1 cellular context compared by ENCODE assay signal in genomic region chr20:62894261-62894660, GRCh38.
TF ChIP-seq lines count a peak whose summit lies in the region.

No MANE protein-coding gene starts in this region.

TF ChIP-seq in K562, 482 proteins besides CTCF, POLR2A, EP300 and RAD21:
- TF ChIP-seq TOE1 (IDR thresholded peaks at IDR 0.05; ENCODE audit: borderline replicate concordance) (no peak), TOE1 (CRISPR knock-in tag; IDR thresholded peaks at IDR 0.05; ENCODE audit: borderline replicate concordance, low read depth) (no peak), ZNF77 (CRISPR knock-in tag; IDR thresholded peaks at IDR 0.05) (no peak), CBFA2T2 (conservative IDR thresholded peaks at IDR 0.05) (no peak), ZNF778 (CRISPR knock-in tag; IDR thresholded peaks at IDR 0.05) (no peak), ZNF444 (CRISPR knock-in tag; IDR thresholded peaks at IDR 0.05) (no peak), MEF2D (tag; conservative IDR thresholded peaks at IDR 0.05; ENCODE audit: low read depth) (no peak), ZNF445 (CRISPR knock-in tag; IDR thresholded peaks at IDR 0.05; ENCODE audit: low read depth) (no peak), FOSL1 (tag; conservative IDR thresholded peaks at IDR 0.05) (no peak), KDM4B (IDR thresholded peaks at IDR 0.05; ENCODE audit: borderline replicate concordance in 2 of 2, low read depth in 1 of 2) (no peak), MXI1 (IDR thresholded peaks at IDR 0.05; ENCODE audit: low read depth, low read length) (no peak), ZEB2 (IDR thresholded peaks at IDR 0.05) (no peak), ZNF24 (IDR thresholded peaks at IDR 0.05) (no peak), ZNF512 (tag; IDR thresholded peaks at IDR 0.05) (no peak), RAD51 (IDR thresholded peaks at IDR 0.05; ENCODE audit: borderline replicate concordance, low read depth) (no peak), DPF2 (IDR thresholded peaks at IDR 0.05) (no peak), RFX7 (CRISPR knock-in tag; IDR thresholded peaks at IDR 0.05) (no peak)
- TF ChIP-seq, protein P1, sequence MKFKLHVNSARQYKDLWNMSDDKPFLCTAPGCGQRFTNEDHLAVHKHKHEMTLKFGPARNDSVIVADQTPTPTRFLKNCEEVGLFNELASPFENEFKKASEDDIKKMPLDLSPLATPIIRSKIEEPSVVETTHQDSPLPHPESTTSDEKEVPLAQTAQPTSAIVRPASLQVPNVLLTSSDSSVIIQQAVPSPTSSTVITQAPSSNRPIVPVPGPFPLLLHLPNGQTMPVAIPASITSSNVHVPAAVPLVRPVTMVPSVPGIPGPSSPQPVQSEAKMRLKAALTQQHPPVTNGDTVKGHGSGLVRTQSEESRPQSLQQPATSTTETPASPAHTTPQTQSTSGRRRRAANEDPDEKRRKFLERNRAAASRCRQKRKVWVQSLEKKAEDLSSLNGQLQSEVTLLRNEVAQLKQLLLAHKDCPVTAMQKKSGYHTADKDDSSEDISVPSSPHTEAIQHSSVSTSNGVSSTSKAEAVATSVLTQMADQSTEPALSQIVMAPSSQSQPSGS (CRISPR knock-in tag; IDR thresholded peaks at IDR 0.05): no peak
- TF ChIP-seq, protein P2, sequence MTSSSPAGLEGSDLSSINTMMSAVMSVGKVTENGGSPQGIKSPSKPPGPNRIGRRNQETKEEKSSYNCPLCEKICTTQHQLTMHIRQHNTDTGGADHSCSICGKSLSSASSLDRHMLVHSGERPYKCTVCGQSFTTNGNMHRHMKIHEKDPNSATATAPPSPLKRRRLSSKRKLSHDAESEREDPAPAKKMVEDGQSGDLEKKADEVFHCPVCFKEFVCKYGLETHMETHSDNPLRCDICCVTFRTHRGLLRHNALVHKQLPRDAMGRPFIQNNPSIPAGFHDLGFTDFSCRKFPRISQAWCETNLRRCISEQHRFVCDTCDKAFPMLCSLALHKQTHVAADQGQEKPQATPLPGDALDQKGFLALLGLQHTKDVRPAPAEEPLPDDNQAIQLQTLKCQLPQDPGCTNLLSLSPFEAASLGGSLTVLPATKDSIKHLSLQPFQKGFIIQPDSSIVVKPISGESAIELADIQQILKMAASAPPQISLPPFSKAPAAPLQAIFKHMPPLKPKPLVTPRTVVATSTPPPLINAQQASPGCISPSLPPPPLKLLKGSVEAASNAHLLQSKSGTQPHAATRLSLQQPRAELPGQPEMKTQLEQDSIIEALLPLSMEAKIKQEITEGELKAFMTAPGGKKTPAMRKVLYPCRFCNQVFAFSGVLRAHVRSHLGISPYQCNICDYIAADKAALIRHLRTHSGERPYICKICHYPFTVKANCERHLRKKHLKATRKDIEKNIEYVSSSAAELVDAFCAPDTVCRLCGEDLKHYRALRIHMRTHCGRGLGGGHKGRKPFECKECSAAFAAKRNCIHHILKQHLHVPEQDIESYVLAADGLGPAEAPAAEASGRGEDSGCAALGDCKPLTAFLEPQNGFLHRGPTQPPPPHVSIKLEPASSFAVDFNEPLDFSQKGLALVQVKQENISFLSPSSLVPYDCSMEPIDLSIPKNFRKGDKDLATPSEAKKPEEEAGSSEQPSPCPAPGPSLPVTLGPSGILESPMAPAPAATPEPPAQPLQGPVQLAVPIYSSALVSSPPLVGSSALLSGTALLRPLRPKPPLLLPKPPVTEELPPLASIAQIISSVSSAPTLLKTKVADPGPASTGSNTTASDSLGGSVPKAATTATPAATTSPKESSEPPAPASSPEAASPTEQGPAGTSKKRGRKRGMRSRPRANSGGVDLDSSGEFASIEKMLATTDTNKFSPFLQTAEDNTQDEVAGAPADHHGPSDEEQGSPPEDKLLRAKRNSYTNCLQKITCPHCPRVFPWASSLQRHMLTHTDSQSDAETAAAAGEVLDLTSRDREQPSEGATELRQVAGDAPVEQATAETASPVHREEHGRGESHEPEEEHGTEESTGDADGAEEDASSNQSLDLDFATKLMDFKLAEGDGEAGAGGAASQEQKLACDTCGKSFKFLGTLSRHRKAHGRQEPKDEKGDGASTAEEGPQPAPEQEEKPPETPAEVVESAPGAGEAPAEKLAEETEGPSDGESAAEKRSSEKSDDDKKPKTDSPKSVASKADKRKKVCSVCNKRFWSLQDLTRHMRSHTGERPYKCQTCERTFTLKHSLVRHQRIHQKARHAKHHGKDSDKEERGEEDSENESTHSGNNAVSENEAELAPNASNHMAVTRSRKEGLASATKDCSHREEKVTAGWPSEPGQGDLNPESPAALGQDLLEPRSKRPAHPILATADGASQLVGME (CRISPR knock-in tag; IDR thresholded peaks at IDR 0.05): no peak
TF ChIP-seq in K562: peak in this region for 0.
